Comparison of ENCODE assay signal across 8 cellular contexts in the genomic region with DNA sequence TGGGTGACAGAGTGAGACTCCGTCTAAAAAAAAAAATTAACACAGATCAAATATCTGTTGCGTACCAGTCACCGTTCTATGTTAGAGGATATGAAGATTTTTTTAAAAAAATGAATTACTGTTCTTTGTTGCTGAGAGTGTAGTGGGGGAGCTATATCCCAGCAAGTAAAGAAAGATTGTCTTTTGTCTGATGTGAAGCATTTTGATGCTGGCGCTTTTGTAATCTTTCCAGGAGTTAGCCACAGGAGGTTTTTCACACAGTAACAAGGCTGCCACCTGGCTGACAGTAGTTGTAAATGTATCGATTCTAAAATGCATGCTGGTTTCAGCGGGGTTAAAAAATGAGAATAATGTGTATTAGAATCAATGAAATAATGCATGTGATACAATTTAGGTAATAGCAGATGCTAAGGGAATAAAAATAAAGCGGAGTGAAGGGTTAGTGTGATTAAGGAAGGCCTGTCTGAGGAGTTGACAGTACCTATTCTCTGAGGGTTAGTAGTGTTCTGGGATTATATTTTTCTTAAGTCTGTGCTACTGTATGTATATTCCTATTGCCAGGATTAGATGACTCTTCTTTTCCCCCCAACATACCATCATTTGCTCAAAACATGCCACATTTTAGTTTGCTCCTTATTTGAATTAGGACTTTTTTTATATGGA. TPM values are rescaled to one million over a fixed set of nuclear protein-coding genes. Genes with fewer than 3 reads are reported as not detected.
A peak's percentile ranks its signal among the peaks of the same experiment; 100 is the strongest.
DNase-seq lines count a peak whose midpoint lies in the region; ATAC-seq, FAIRE-seq and TF ChIP-seq lines count a peak whose summit lies in the region.

No MANE protein-coding gene starts in this region.

- H3K27ac ChIP-seq in endothelial cell of umbilical vein (ENCODE audit: insufficient read depth, low read depth, low read length): no peak overlapping the region

- H3K4me3 ChIP-seq in endothelial cell of umbilical vein (replicated peaks in 1 of 3; ENCODE audit: insufficient read depth in 1 of 3, low read depth in 1 of 3, low read length in 3 of 3): peak overlapping the region in 1 of 3 experiments; percentile 24

- peaks cover 23% of the 10 kb centered on the region for H3K4me1 Mint-ChIP-seq in activated CD4-positive, alpha-beta memory T cell treated with anti-CD3 and anti-CD28 coated beads for 36 hours (ENCODE audit: low read depth)
- H3K4me1 Mint-ChIP-seq in neural crest cell: peaks cover 37% of the 10 kb centered on the region

- peaks cover 23% of the 10 kb centered on the region for H3K4me1 ChIP-seq in endothelial cell of umbilical vein (ENCODE audit: control insufficient read depth, extremely low read depth, insufficient read depth, low read length)

- no peak overlapping the region for H2AFZ ChIP-seq in endothelial cell of umbilical vein (ENCODE audit: low read depth, low read length)

- H3K36me3 Mint-ChIP-seq in activated CD4-positive, alpha-beta memory T cell treated with anti-CD3 and anti-CD28 coated beads for 36 hours: peaks cover 37% of the 10 kb centered on the region
- peaks cover 22% of the 10 kb centered on the region for H3K36me3 Mint-ChIP-seq in neural crest cell (ENCODE audit: low read depth)

- H3K4me3 Mint-ChIP-seq in activated CD4-positive, alpha-beta memory T cell treated with anti-CD3 and anti-CD28 coated beads for 36 hours: peak overlapping the region; percentile 97
- peak overlapping the region; percentile 98 for H3K4me3 Mint-ChIP-seq in neural crest cell

- POLR2A ChIA-PET in activated CD4-positive, alpha-beta memory T cell treated with anti-CD3 and anti-CD28 coated beads for 36 hours (lab: Charles Lee): interaction anchor here (0.6 to 5.8 kb wide), 7 partner anchors 9 to 104 kb away, joined by 3 to 70 read pairs (median 3); no protein-coding TSS in a partner anchor
- POLR2A ChIA-PET in endothelial cell of umbilical vein (lab: Charles Lee): no interaction called here

- no peaks in the 10 kb centered on the region for H3K9me3 ChIP-seq in endothelial cell of umbilical vein (replicated peaks; ENCODE audit: control insufficient read depth, insufficient read depth, low read length)

- dilution Hi-C loops in endothelial cell of umbilical vein (cut with MboI; ENCODE audit: extremely low pct_ligation_motif_present, low sequenced_read_pairs): no loop called here

- TF ChIP-seq CTCF in endothelial cell of umbilical vein (IDR thresholded peaks at IDR 0.05; ENCODE audit: extremely low read depth in 1 of 2, insufficient read depth in 1 of 2, low read depth in 1 of 2, low read length in 2 of 2) (peak; percentile 51 to 56), neural crest cell (conservative IDR thresholded peaks at IDR 0.05) (peak; percentile 73)

- H4K20me1 ChIP-seq in endothelial cell of umbilical vein (replicated peaks; ENCODE audit: control insufficient read depth, extremely low read depth, insufficient read depth, low read length): no peaks in the 10 kb centered on the region

- ATAC-seq in GM21529 (IDR thresholded peaks at IDR 0.05; ENCODE audit: unreplicated experiment): no peak

- intact Hi-C loops in activated CD4-positive, alpha-beta memory T cell treated with anti-CD3 and anti-CD28 coated beads for 36 hours (cut with micrococcal nuclease): loop anchor here (1.0 kb wide), 1 partner anchor 104 kb away; no protein-coding TSS in a partner anchor
- intact Hi-C loops in endothelial cell of umbilical vein (cut with micrococcal nuclease): loop anchor here (1.0 kb wide), 2 partner anchors 104 to 124 kb away; no protein-coding TSS in a partner anchor

- H3K4me2 ChIP-seq in endothelial cell of umbilical vein (ENCODE audit: insufficient read depth, low read length): peak overlapping the region; percentile 52

- no peaks in the 10 kb centered on the region for H3K9me3 Mint-ChIP-seq in activated CD4-positive, alpha-beta memory T cell treated with anti-CD3 and anti-CD28 coated beads for 36 hours
- peaks cover 4% of the 10 kb centered on the region for H3K9me3 Mint-ChIP-seq in neural crest cell

- no peak overlapping the region for H3K9ac ChIP-seq in endothelial cell of umbilical vein (replicated peaks; ENCODE audit: extremely low read depth, insufficient read depth, low read length)

- H3K27me3 ChIP-seq in endothelial cell of umbilical vein (ENCODE audit: control insufficient read depth in 2 of 2, insufficient read depth in 2 of 2, low read length in 2 of 2): no peaks in the 10 kb centered on the region

- peak overlapping the region; percentile 99 for H3K27ac Mint-ChIP-seq in activated CD4-positive, alpha-beta memory T cell treated with anti-CD3 and anti-CD28 coated beads for 36 hours
- no peak overlapping the region for H3K27ac Mint-ChIP-seq in neural crest cell (ENCODE audit: unreplicated experiment)

- DNase-seq in AG20443 (ENCODE audit: low spot score): peak; percentile 70
- no peak for DNase-seq in GM12891 (ENCODE audit: insufficient read length, low spot score)
- peak; percentile 24 for DNase-seq in NCI-H226
- DNase-seq in activated CD4-positive, alpha-beta memory T cell treated with anti-CD3 and anti-CD28 coated beads for 36 hours: peak; percentile 64
- peak; percentile 56 for DNase-seq in endothelial cell of umbilical vein (ENCODE audit: low read depth, low spot score)
- peak; percentile 32 for DNase-seq in neural crest cell (ENCODE audit: low read depth, low spot score)
- no peak for DNase-seq in GM19238 (ENCODE audit: insufficient read length, low spot score)

- peaks cover 77% of the 10 kb centered on the region for H3K79me2 ChIP-seq in endothelial cell of umbilical vein (ENCODE audit: control insufficient read depth, insufficient read depth, low read length)

- peak; percentile 55 for FAIRE-seq in GM12891 (lab: Jason Lieb, UNC)
- peak; percentile 12 for FAIRE-seq in endothelial cell of umbilical vein (lab: Jason Lieb, UNC)

- no peaks in the 10 kb centered on the region for H3K9me1 ChIP-seq in endothelial cell of umbilical vein (replicated peaks; ENCODE audit: control insufficient read depth, extremely low read depth, insufficient read depth, low read length)

- TF ChIP-seq POLR2A in GM12891 (IDR thresholded peaks at IDR 0.05; ENCODE audit: low read depth, low read length): no peak
- no peak for TF ChIP-seq POLR2A in endothelial cell of umbilical vein (IDR thresholded peaks at IDR 0.05; ENCODE audit: low read depth, low read length)

- H3K27me3 Mint-ChIP-seq in activated CD4-positive, alpha-beta memory T cell treated with anti-CD3 and anti-CD28 coated beads for 36 hours: no peaks in the 10 kb centered on the region
- peaks cover 5% of the 10 kb centered on the region for H3K27me3 Mint-ChIP-seq in neural crest cell (ENCODE audit: low read depth)

- CTCF ChIA-PET in activated CD4-positive, alpha-beta memory T cell treated with anti-CD3 and anti-CD28 coated beads for 36 hours (lab: Charles Lee): interaction anchor here (0.8 to 5.9 kb wide), 18 partner anchors 9 to 293 kb away, joined by 3 to 213 read pairs (median 9); a partner anchor contains a TSS
- CTCF ChIA-PET in endothelial cell of umbilical vein (lab: Charles Lee): interaction anchor here (0.8 to 8.3 kb wide), 19 partner anchors 9 to 441 kb away, joined by 3 to 147 read pairs (median 6); no protein-coding TSS in a partner anchor

- no peaks in the 10 kb centered on the region for H3K36me3 ChIP-seq in endothelial cell of umbilical vein (ENCODE audit: control insufficient read depth in 2 of 2, extremely low read depth in 1 of 2, insufficient read depth in 2 of 2, low read length in 2 of 2)

- BruUV-seq in endothelial cell of umbilical vein (replicated peaks; lab: Mats Ljungman, UMichigan): no TSS peak

TF ChIP-seq in GM12891, 5 proteins besides CTCF, POLR2A, EP300 and RAD21:
- TF ChIP-seq TAF1 (IDR thresholded peaks at IDR 0.05; ENCODE audit: low read depth, low read length) (no peak), POLR2AphosphoS5 (IDR thresholded peaks at IDR 0.05; ENCODE audit: low read depth, low read length) (no peak), POU2F2 (IDR thresholded peaks at IDR 0.05; ENCODE audit: low read depth, low read length) (no peak), SPI1 (IDR thresholded peaks at IDR 0.05; ENCODE audit: low read depth, low read length) (no peak), PAX5 (IDR thresholded peaks at IDR 0.05; ENCODE audit: insufficient read depth, low read length, severe bottlenecking) (no peak)

TF ChIP-seq in endothelial cell of umbilical vein, 7 proteins besides CTCF, POLR2A, EP300 and RAD21:
- TF ChIP-seq, protein P1, sequence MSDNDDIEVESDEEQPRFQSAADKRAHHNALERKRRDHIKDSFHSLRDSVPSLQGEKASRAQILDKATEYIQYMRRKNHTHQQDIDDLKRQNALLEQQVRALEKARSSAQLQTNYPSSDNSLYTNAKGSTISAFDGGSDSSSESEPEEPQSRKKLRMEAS (IDR thresholded peaks at IDR 0.05; ENCODE audit: insufficient read depth, insufficient read length): no peak
- TF ChIP-seq POLR2AphosphoS5 (IDR thresholded peaks at IDR 0.05; ENCODE audit: insufficient read depth, low read depth, low read length): no peak

RNA-seq across cellular contexts. Expression of a gene that starts 3.4 kb away (rescaled TPM):
- polyA plus RNA-seq in GM12891 (2012; ENCODE audit: low read depth, missing spikeins): 54.2 TPM
- 100 to 1,000 TPM; 212 to 215 TPM for total RNA-seq in activated CD4-positive, alpha-beta memory T cell treated with anti-CD3 and anti-CD28 coated beads for 36 hours
- total RNA-seq in endothelial cell of umbilical vein (134 and 144 TPM in 2 replicates), neural crest cell (359 and 362 TPM in 2 replicates)
- polyA plus RNA-seq in endothelial cell of umbilical vein: 45.2 and 45.3 TPM in 2 replicates
- 42.4 and 43.6 TPM in 2 replicates for polyA plus RNA-seq in endothelial cell of umbilical vein (2011; cell fraction: cytosol; rRNA removed)
- 29.9 and 43.9 TPM in 2 replicates for polyA plus RNA-seq in endothelial cell of umbilical vein (2011; cell fraction: nucleus; rRNA removed)
- 37.5 and 82.9 TPM in 2 replicates for polyA plus RNA-seq in endothelial cell of umbilical vein (2012)
- polyA minus RNA-seq in endothelial cell of umbilical vein: 26.2 and 28.9 TPM in 2 replicates
- 45.5 TPM for polyA minus RNA-seq in endothelial cell of umbilical vein (2011; cell fraction: cytosol; rRNA and poly(A)+ RNA removed)
- 23.3 and 28.1 TPM in 2 replicates for polyA minus RNA-seq in endothelial cell of umbilical vein (2011; cell fraction: nucleus; rRNA and poly(A)+ RNA removed)

Comparison
In these comparisons a context has a peak if more than half of its experiments do, and no peak if none do; other contexts are left out.
1. DNase-seq: peak in AG20443 (single experiment), NCI-H226 (single experiment), activated CD4-positive, alpha-beta memory T cell treated with anti-CD3 and anti-CD28 coated beads for 36 hours (single experiment), endothelial cell of umbilical vein (single experiment) and neural crest cell (single experiment); none in GM12891 (single experiment) and GM19238 (single experiment).